Comparison of ENCODE assay signal across 8 cellular contexts in genomic region chr14:63642656-63643382, GRCh38. TPM values are rescaled to one million over a fixed set of nuclear protein-coding genes. Genes with fewer than 3 reads are reported as not detected.
A peak's percentile ranks its signal among the peaks of the same experiment; 100 is the strongest.
DNase-seq lines count a peak whose midpoint lies in the region.

No MANE protein-coding gene starts in this region.

- CTCF ChIA-PET in activated CD4-positive, alpha-beta memory T cell treated with anti-CD3 and anti-CD28 coated beads, Interleukin-2, amount 10 ng/mL, durations not matched to agents 7 days and 5 days (lab: Charles Lee), result interaction anchor here (0.5 to 3.8 kb wide), 10 partner anchors 8 to 254 kb away, joined by 3 to 20 read pairs (median 5); no protein-coding TSS in a partner anchor

- H3K9me3 Mint-ChIP-seq in activated CD4-positive, alpha-beta memory T cell treated with anti-CD3 and anti-CD28 coated beads, Interleukin-2, amount 10 ng/mL, durations not matched to agents 7 days and 5 days, result no peaks in the 10 kb centered on the region

- H3K27me3 Mint-ChIP-seq in activated CD4-positive, alpha-beta memory T cell treated with anti-CD3 and anti-CD28 coated beads, Interleukin-2, amount 10 ng/mL, durations not matched to agents 7 days and 5 days, result no peaks in the 10 kb centered on the region

- H3K27ac ChIP-seq in substantia nigra (ENCODE audit: low read depth, low read length, poor library complexity, severe bottlenecking), result peak overlapping the region; percentile 95

- H3K4me3 Mint-ChIP-seq in activated CD4-positive, alpha-beta memory T cell treated with anti-CD3 and anti-CD28 coated beads, Interleukin-2, amount 10 ng/mL, durations not matched to agents 7 days and 5 days, result peak overlapping the region; percentile 80

- H3K4me3 ChIP-seq in iPS-11a (ENCODE audit: low read depth, low read length), result peak overlapping the region; percentile 86

- H3K4me1 Mint-ChIP-seq in activated CD4-positive, alpha-beta memory T cell treated with anti-CD3 and anti-CD28 coated beads, Interleukin-2, amount 10 ng/mL, durations not matched to agents 7 days and 5 days, result peaks cover 32% of the 10 kb centered on the region

- DNase-seq in SHP77 treated with DMSO at 0.1 percent for 48 hours (lab: John Stamatoyannopoulos, UW) (peak; percentile 45), SHP77 (lab: John Stamatoyannopoulos, UW) (no peak), substantia nigra (lab: John Stamatoyannopoulos, UW) (no peak), HuH-7.5 (ENCODE audit: low spot score) (no peak), KG1 (lab: John Stamatoyannopoulos, UW) (no peak), GF-D8 (lab: John Stamatoyannopoulos, UW) (no peak)
- no peak for DNase-seq in activated CD4-positive, alpha-beta memory T cell treated with anti-CD3 and anti-CD28 coated beads, Interleukin-2, amount 10 ng/mL, durations not matched to agents 7 days and 5 days

- peaks cover 11% of the 10 kb centered on the region for H3K36me3 Mint-ChIP-seq in activated CD4-positive, alpha-beta memory T cell treated with anti-CD3 and anti-CD28 coated beads, Interleukin-2, amount 10 ng/mL, durations not matched to agents 7 days and 5 days (ENCODE audit: low read depth)

- peak overlapping the region; percentile 89 for H3K27ac Mint-ChIP-seq in activated CD4-positive, alpha-beta memory T cell treated with anti-CD3 and anti-CD28 coated beads, Interleukin-2, amount 10 ng/mL, durations not matched to agents 7 days and 5 days

- POLR2A ChIA-PET in activated CD4-positive, alpha-beta memory T cell treated with anti-CD3 and anti-CD28 coated beads, Interleukin-2, amount 10 ng/mL, durations not matched to agents 7 days and 5 days (lab: Charles Lee), result interaction anchor here (0.6 to 3.6 kb wide), 13 partner anchors 8 to 254 kb away, joined by 3 to 57 read pairs (median 6); partner anchors contain the start of genes PPP2R5E and SGPP1

RNA-seq across cellular contexts. Expression of gene WDR89, which starts 1.1 kb away (rescaled TPM):
- total RNA-seq in activated CD4-positive, alpha-beta memory T cell treated with anti-CD3 and anti-CD28 coated beads, Interleukin-2, amount 10 ng/mL, durations not matched to agents 7 days and 5 days, result 10 to 100 TPM; 20.1 to 21.9 TPM
